ENCODE assay signal across 8 cellular contexts in genomic region chr3:120559228-120560061, GRCh38. TPM values are rescaled to one million over a fixed set of nuclear protein-coding genes. Genes with fewer than 3 reads are reported as not detected.
A peak's percentile ranks its signal among the peaks of the same experiment; 100 is the strongest.
DNase-seq lines count a peak whose midpoint lies in the region; ATAC-seq, FAIRE-seq and TF ChIP-seq lines count a peak whose summit lies in the region.

No MANE protein-coding gene starts in this region.

- CTCF ChIA-PET in CD8-positive, alpha-beta T cell (lab: Charles Lee), result interaction anchor here (0.6 to 6.4 kb wide), 51 partner anchors 8 to 668 kb away, joined by 3 to 166 read pairs (median 4); partner anchors contain the start of genes LRRC58 and NDUFB4
- CTCF ChIA-PET in PC-9 (lab: Charles Lee), result interaction anchor here (0.6 to 2.4 kb wide), 5 partner anchors 36 to 210 kb away, joined by 4 to 29 read pairs (median 5); partner anchors contain the start of genes LRRC58 and NDUFB4

- no peaks in the 10 kb centered on the region for H4K20me1 ChIP-seq in PC-9 (ENCODE audit: insufficient read depth)

- H3K36me3 ChIP-seq in CD8-positive, alpha-beta T cell (ENCODE audit: insufficient read depth, low read length), result no peaks in the 10 kb centered on the region
- no peaks in the 10 kb centered on the region for H3K36me3 ChIP-seq in PC-9 (ENCODE audit: low read depth)
- no peaks in the 10 kb centered on the region for H3K36me3 ChIP-seq in breast epithelium
- H3K36me3 ChIP-seq in kidney (ENCODE audit: control insufficient read depth in 1 of 2, insufficient read depth in 2 of 2, low read length in 2 of 2), result no peaks in the 10 kb centered on the region

- H3K9me3 ChIP-seq in CD8-positive, alpha-beta T cell (ENCODE audit: low read length), result no peaks in the 10 kb centered on the region
- no peaks in the 10 kb centered on the region for H3K9me3 ChIP-seq in PC-9 (ENCODE audit: insufficient read depth, low read depth)
- no peaks in the 10 kb centered on the region for H3K9me3 ChIP-seq in breast epithelium
- no peaks in the 10 kb centered on the region for H3K9me3 ChIP-seq in kidney (ENCODE audit: control insufficient read depth in 1 of 2, low read length in 2 of 2)

- TF ChIP-seq CTCF in CD8-positive, alpha-beta T cell (IDR thresholded peaks at IDR 0.05), result no peak
- TF ChIP-seq CTCF in PC-9 (conservative IDR thresholded peaks at IDR 0.05) (peak; percentile 28; the same call in 1 of the 2 replicates), breast epithelium (IDR thresholded peaks at IDR 0.05) (no peak), kidney (IDR thresholded peaks at IDR 0.05; ENCODE audit: borderline replicate concordance, extremely low read depth, insufficient read depth) (no peak)

- TF ChIP-seq POLR2A in breast epithelium (IDR thresholded peaks at IDR 0.05), result no peak

- H3K4me3 Mint-ChIP-seq in CD8-positive, alpha-beta T cell, result peak overlapping the region; percentile 83

- no peak for DNase-seq in CD8-positive, alpha-beta T cell
- DNase-seq in PC-9 (peak; percentile 26 to 58), breast epithelium (ENCODE audit: low spot score in 2 of 2) (no peak), kidney (peak; percentile 89)
- peak; percentile 12 for DNase-seq in stimulated activated naive CD8-positive, alpha-beta T cell treated with anti-CD3 and anti-CD28 coated beads, Interleukin-15, Interleukin-2, amounts not matched to agents 100 U/mL and 50 U/mL, for 24 hours
- no peak for DNase-seq in activated CD4-positive, alpha-beta T cell treated with anti-CD3 and anti-CD28 coated beads, Interleukin-2, amount 50 U/mL, for 4 hours

- no peak for FAIRE-seq in kidney (lab: Jason Lieb, UNC)

- no peaks in the 10 kb centered on the region for H3K9me2 ChIP-seq in PC-9 (ENCODE audit: insufficient read depth)

- H3K79me2 ChIP-seq in PC-9 (ENCODE audit: low read depth), result no peaks in the 10 kb centered on the region

- no peaks in the 10 kb centered on the region for H3K27me3 ChIP-seq in CD8-positive, alpha-beta T cell (ENCODE audit: insufficient read depth, low read length)
- H3K27me3 ChIP-seq in PC-9 (ENCODE audit: insufficient read depth, low read depth) (no peaks in the 10 kb centered on the region), breast epithelium (no peaks in the 10 kb centered on the region)

- H3K4me1 Mint-ChIP-seq in CD8-positive, alpha-beta T cell (ENCODE audit: low read depth), result peaks cover 16% of the 10 kb centered on the region

- peak; percentile 24 for ATAC-seq in CD8-positive, alpha-beta T cell
- peak; percentile 22 for ATAC-seq in GM19351 (IDR thresholded peaks at IDR 0.05; ENCODE audit: unreplicated experiment)
- peak; percentile 42 for ATAC-seq in HG03354 (IDR thresholded peaks at IDR 0.05; ENCODE audit: poor library complexity, severe bottlenecking, unreplicated experiment)
- ATAC-seq in stimulated activated naive CD8-positive, alpha-beta T cell treated with anti-CD3 and anti-CD28 coated beads, Interleukin-15, Interleukin-2, amounts not matched to agents 100 U/mL and 50 U/mL, for 24 hours, result peak; percentile 71

- H3K4me3 ChIP-seq in CD8-positive, alpha-beta T cell (ENCODE audit: low read depth, low read length), result peak overlapping the region; percentile 33
- H3K4me3 ChIP-seq in PC-9 (peak overlapping the region; percentile 57), breast epithelium (peak overlapping the region; percentile 42 to 56 (median 52)), kidney (ENCODE audit: low read length in 2 of 2) (peak overlapping the region; percentile 45 to 53)

- intact Hi-C loops in CD8-positive, alpha-beta T cell (cut with DNase I, micrococcal nuclease), result loop anchor here (1.0 to 10.0 kb wide), 9 partner anchors 37 to 667 kb away; partner anchors contain the start of genes LRRC58 (in 2 of the 2) and NDUFB4 (in 1 of the 2)
- intact Hi-C loops in PC-9 (cut with micrococcal nuclease; ENCODE audit: unreplicated experiment), result loop anchor here (1.0 to 10.0 kb wide), 12 partner anchors 53 to 1677 kb away; partner anchors contain the start of genes FSTL1, GSK3B and LRRC58
- intact Hi-C loops in breast epithelium (cut with DNase I; ENCODE audit: low total_unique reads), result loop anchor here (2.0 kb wide), 1 partner anchor 313 kb away; no protein-coding TSS in a partner anchor
- intact Hi-C loops in kidney (cut with DNase I), result loop anchor here (2.0 to 5.0 kb wide), 2 partner anchors 238 to 311 kb away; no protein-coding TSS in a partner anchor

- no peak overlapping the region for H3K27ac ChIP-seq in CD8-positive, alpha-beta T cell (ENCODE audit: low read depth, low read length)
- H3K27ac ChIP-seq in PC-9 (peak overlapping the region; percentile 27; the same call in 1 of the 2 replicates), breast epithelium (peak overlapping the region; percentile 83 to 85), kidney (ENCODE audit: low read depth in 2 of 2, low read length in 2 of 2) (peak overlapping the region; percentile 64 to 74)

- POLR2A ChIA-PET in CD8-positive, alpha-beta T cell (lab: Charles Lee), result interaction anchor here (0.6 to 1.5 kb wide), 5 partner anchors 36 to 315 kb away, joined by 3 to 5 read pairs (median 3); partner anchors contain the start of genes NDUFB4 and RABL3
- POLR2A ChIA-PET in PC-9 (lab: Charles Lee; ENCODE audit: unreplicated experiment), result interaction anchor here (0.6 to 1.1 kb wide), 8 partner anchors 91 to 1090 kb away, joined by 3 to 8 read pairs (median 4); no protein-coding TSS in a partner anchor

- H3K4me2 ChIP-seq in PC-9, result peak overlapping the region; percentile 96

- peaks cover 5% of the 10 kb centered on the region for H3K4me1 ChIP-seq in CD8-positive, alpha-beta T cell (ENCODE audit: insufficient read depth, low read length)
- H3K4me1 ChIP-seq in PC-9 (replicated peaks; ENCODE audit: insufficient read depth) (peaks cover 15% of the 10 kb centered on the region), breast epithelium (no peaks in the 10 kb centered on the region), kidney (ENCODE audit: control insufficient read depth in 1 of 2, insufficient read depth in 1 of 2, low read depth in 1 of 2, low read length in 2 of 2) (peaks cover 0 to 10% of the 10 kb centered on the region in 2 donors)

- H2AFZ ChIP-seq in PC-9, result peak overlapping the region; percentile 90

- TSS peak; percentile 63 for BruUV-seq in PC-9 (replicated peaks; lab: Mats Ljungman, UMichigan)

- peak overlapping the region; percentile 51 to 59 for H3K9ac ChIP-seq in kidney (ENCODE audit: low read length in 2 of 2)

- no peaks in the 10 kb centered on the region for H3F3A ChIP-seq in PC-9 (ENCODE audit: insufficient read depth, low read depth)

- H3K9me3 Mint-ChIP-seq in CD8-positive, alpha-beta T cell, result no peaks in the 10 kb centered on the region

- H3K27me3 Mint-ChIP-seq in CD8-positive, alpha-beta T cell (ENCODE audit: low read depth), result peaks cover 8% of the 10 kb centered on the region

- no peaks in the 10 kb centered on the region for H3K36me3 Mint-ChIP-seq in CD8-positive, alpha-beta T cell

- H3K27ac Mint-ChIP-seq in CD8-positive, alpha-beta T cell, result no peak overlapping the region

RNA-seq across cellular contexts. Expression of gene NDUFB4, which starts 36.7 kb away (rescaled TPM):
- 10 to 100 TPM; 63.2 to 71.5 TPM for total RNA-seq in CD8-positive, alpha-beta T cell
- total RNA-seq in PC-9 (2021) (152 and 217 TPM in 2 replicates), breast epithelium (100 to 1,000 TPM in 2 of 3 donors, 10 to 100 TPM in 1; 88.4 to 116 (median 106) TPM), kidney (109 TPM)
- 457 TPM for polyA plus RNA-seq in kidney (ENCODE audit: insufficient read depth, low read depth, low replicate concordance)

Comparison
In these comparisons a context has a peak if more than half of its experiments do, and no peak if none do; other contexts are left out.
1. DNase-seq: peak in PC-9 (2 of 2), kidney (single experiment) and stimulated activated naive CD8-positive, alpha-beta T cell treated with anti-CD3 and anti-CD28 coated beads, Interleukin-15, Interleukin-2, amounts not matched to agents 100 U/mL and 50 U/mL, for 24 hours (single experiment); none in CD8-positive, alpha-beta T cell (0 of 7), breast epithelium (0 of 2) and activated CD4-positive, alpha-beta T cell treated with anti-CD3 and anti-CD28 coated beads, Interleukin-2, amount 50 U/mL, for 4 hours (0 of 2).
2. Peak in every context shown above with its lines, with median percentiles within 50 percentile points of each other: ATAC-seq and H3K4me3 ChIP-seq.